8 cellular contexts compared by ENCODE assay signal in the genomic region with DNA sequence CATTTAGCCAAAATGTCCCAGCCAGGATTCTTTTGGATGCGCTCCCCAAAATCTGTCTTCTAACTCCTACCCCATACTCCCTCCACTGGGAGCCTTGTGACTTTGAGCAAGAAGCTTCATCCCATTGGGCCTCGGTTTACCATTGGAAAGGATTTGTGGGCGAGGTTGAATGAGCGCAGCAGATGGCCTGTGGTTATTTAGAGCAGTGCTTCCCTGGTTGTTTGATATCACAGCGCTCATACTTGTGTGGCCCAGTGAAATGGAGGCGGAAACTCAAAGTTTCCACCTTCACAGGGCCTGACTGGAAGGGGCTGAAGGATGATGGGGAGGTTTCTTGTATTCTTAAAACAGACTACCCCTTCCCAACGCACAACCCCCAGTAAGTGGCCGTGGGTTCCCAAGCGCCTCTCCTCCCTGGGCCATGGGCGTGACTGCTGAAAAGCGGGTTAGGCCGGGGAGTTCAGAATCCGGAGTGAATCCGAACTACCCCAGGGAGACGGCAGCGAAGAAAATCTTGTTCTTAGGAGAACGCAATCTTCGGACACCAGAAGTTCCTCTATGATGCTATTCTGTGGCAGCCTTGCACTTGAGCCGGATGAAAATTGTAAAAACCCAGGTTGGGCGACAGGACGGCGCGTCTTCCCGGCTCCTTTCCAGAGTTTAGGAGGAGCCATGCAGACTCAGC. TPM values are rescaled to one million over a fixed set of nuclear protein-coding genes. Genes with fewer than 3 reads are reported as not detected.
DNase-seq lines count a peak whose midpoint lies in the region; ATAC-seq, FAIRE-seq and TF ChIP-seq lines count a peak whose summit lies in the region.

No MANE protein-coding gene starts in this region.

- ATAC-seq in HG03342 (IDR thresholded peaks at IDR 0.05; ENCODE audit: unreplicated experiment), result no peak
- no peak for ATAC-seq in HG03097 (IDR thresholded peaks at IDR 0.05; ENCODE audit: low FRiP score, unreplicated experiment)

- H3K27ac ChIP-seq in small intestine (ENCODE audit: low read depth in 1 of 2, low read length in 1 of 2), result peak overlapping the region; percentile 86 to 97

- DNase-seq in NCI-H1092 treated with DMSO at 0.1 percent for 48 hours (lab: John Stamatoyannopoulos, UW) (peak; percentile 23), NCI-H1092 (lab: John Stamatoyannopoulos, UW) (no peak), hepatic stellate cell (ENCODE audit: low spot score) (peak; percentile 72), small intestine (peak; percentile 40)
- DNase-seq in activated T-helper 1 cell treated with anti-CD3 and anti-CD28 coated beads, Interleukin-12 subunit alpha, Interleukin-12 subunit beta, Interleukin-2, Interleukin-4 antibody, amounts not matched to agents 30 ng/mL and 10 ng/mL and 1 ng/mL, durations not matched to agents 14 hours and 24 hours and 36 hours (ENCODE audit: low spot score), result no peak

- FAIRE-seq in small intestine (lab: Jason Lieb, UNC), result no peak

- 7 to 8% (median 8%) methylated on average over 24 of the region's 24 CpGs for WGBS in small intestine, 3 donors

- H3K9me3 Mint-ChIP-seq in activated T-helper 1 cell treated with anti-CD3 and anti-CD28 coated beads, Interleukin-12 subunit alpha, Interleukin-12 subunit beta, Interleukin-2, Interleukin-4 antibody, amounts not matched to agents 30 ng/mL and 10 ng/mL and 1 ng/mL, durations not matched to agents 14 hours and 24 hours and 36 hours, result no peaks in the 10 kb centered on the region

- H3K27ac Mint-ChIP-seq in activated T-helper 1 cell treated with anti-CD3 and anti-CD28 coated beads, Interleukin-12 subunit alpha, Interleukin-12 subunit beta, Interleukin-2, Interleukin-4 antibody, amounts not matched to agents 30 ng/mL and 10 ng/mL and 1 ng/mL, durations not matched to agents 14 hours and 24 hours and 36 hours, result peak overlapping the region; percentile 100

- H3K9me3 ChIP-seq in small intestine (ENCODE audit: control insufficient read depth, low read depth), result no peaks in the 10 kb centered on the region

- H3K4me3 Mint-ChIP-seq in activated T-helper 1 cell treated with anti-CD3 and anti-CD28 coated beads, Interleukin-12 subunit alpha, Interleukin-12 subunit beta, Interleukin-2, Interleukin-4 antibody, amounts not matched to agents 30 ng/mL and 10 ng/mL and 1 ng/mL, durations not matched to agents 14 hours and 24 hours and 36 hours, result peak overlapping the region; percentile 97

- no peak for TF ChIP-seq RAD21 in Ishikawa (IDR thresholded peaks at IDR 0.05; ENCODE audit: low read depth)

- peak overlapping the region; percentile 69 to 96 for H3K4me3 ChIP-seq in small intestine (ENCODE audit: low read depth in 1 of 2, low read length in 2 of 2)

- intact Hi-C loops in activated T-helper 1 cell treated with anti-CD3 and anti-CD28 coated beads, Interleukin-12 subunit alpha, Interleukin-12 subunit beta, Interleukin-2, Interleukin-4 antibody, amounts not matched to agents 30 ng/mL and 10 ng/mL and 1 ng/mL, durations not matched to agents 14 hours and 24 hours and 36 hours (cut with micrococcal nuclease), result no loop called here

- no peaks in the 10 kb centered on the region for H3K4me1 ChIP-seq in small intestine (ENCODE audit: control insufficient read depth in 2 of 2, insufficient read depth in 1 of 2, low read depth in 1 of 2, low read length in 1 of 2)

- H3K36me3 Mint-ChIP-seq in activated T-helper 1 cell treated with anti-CD3 and anti-CD28 coated beads, Interleukin-12 subunit alpha, Interleukin-12 subunit beta, Interleukin-2, Interleukin-4 antibody, amounts not matched to agents 30 ng/mL and 10 ng/mL and 1 ng/mL, durations not matched to agents 14 hours and 24 hours and 36 hours (ENCODE audit: low read depth), result peaks cover 52% of the 10 kb centered on the region

- peaks cover 2% of the 10 kb centered on the region for H3K27me3 Mint-ChIP-seq in activated T-helper 1 cell treated with anti-CD3 and anti-CD28 coated beads, Interleukin-12 subunit alpha, Interleukin-12 subunit beta, Interleukin-2, Interleukin-4 antibody, amounts not matched to agents 30 ng/mL and 10 ng/mL and 1 ng/mL, durations not matched to agents 14 hours and 24 hours and 36 hours (ENCODE audit: insufficient read depth)

- no peaks in the 10 kb centered on the region for H3K27me3 ChIP-seq in small intestine (ENCODE audit: control insufficient read depth in 2 of 2, insufficient read depth in 2 of 2, low read length in 2 of 2)

- TF ChIP-seq EP300 in Ishikawa (IDR thresholded peaks at IDR 0.05; ENCODE audit: borderline replicate concordance), result peak; percentile 22; the same call in 1 of the 2 replicates

- peaks cover 9 to 19% of the 10 kb centered on the region in 2 donors for H3K36me3 ChIP-seq in small intestine (ENCODE audit: control insufficient read depth in 2 of 2, insufficient read depth in 2 of 2, low read length in 2 of 2)

- H3K4me1 Mint-ChIP-seq in activated T-helper 1 cell treated with anti-CD3 and anti-CD28 coated beads, Interleukin-12 subunit alpha, Interleukin-12 subunit beta, Interleukin-2, Interleukin-4 antibody, amounts not matched to agents 30 ng/mL and 10 ng/mL and 1 ng/mL, durations not matched to agents 14 hours and 24 hours and 36 hours (ENCODE audit: low read depth), result peaks cover 55% of the 10 kb centered on the region

TF ChIP-seq in Ishikawa, 13 proteins besides CTCF, POLR2A, EP300 and RAD21:
- TF ChIP-seq NFIC (IDR thresholded peaks at IDR 0.05) (no peak), TAF1 (IDR thresholded peaks at IDR 0.05; ENCODE audit: low read depth) (0 out of 2 replicates have a peak, but pooled peaks have one; percentile 47), EGR1 (IDR thresholded peaks at IDR 0.05) (no peak), YY1 (IDR thresholded peaks at IDR 0.05; ENCODE audit: low read depth) (no peak)
- TF ChIP-seq, protein P1, sequence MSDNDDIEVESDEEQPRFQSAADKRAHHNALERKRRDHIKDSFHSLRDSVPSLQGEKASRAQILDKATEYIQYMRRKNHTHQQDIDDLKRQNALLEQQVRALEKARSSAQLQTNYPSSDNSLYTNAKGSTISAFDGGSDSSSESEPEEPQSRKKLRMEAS (IDR thresholded peaks at IDR 0.05), result no peak

RNA-seq across cellular contexts. Expression of gene ATF4, which starts 1.2 kb away (rescaled TPM):
- 387 and 390 TPM in 2 replicates for total RNA-seq in activated T-helper 1 cell treated with anti-CD3 and anti-CD28 coated beads, Interleukin-12 subunit alpha, Interleukin-12 subunit beta, Interleukin-2, Interleukin-4 antibody, amounts not matched to agents 30 ng/mL and 10 ng/mL and 1 ng/mL, durations not matched to agents 14 hours and 24 hours and 36 hours
- polyA plus RNA-seq in small intestine, result 100 to 1,000 TPM; 471 to 709 (median 539) TPM

RNA-seq across cellular contexts. Expression of gene RPS19BP1, which starts 13.4 kb away (rescaled TPM):
- total RNA-seq in activated T-helper 1 cell treated with anti-CD3 and anti-CD28 coated beads, Interleukin-12 subunit alpha, Interleukin-12 subunit beta, Interleukin-2, Interleukin-4 antibody, amounts not matched to agents 30 ng/mL and 10 ng/mL and 1 ng/mL, durations not matched to agents 14 hours and 24 hours and 36 hours, result 98.7 and 101 TPM in 2 replicates
- polyA plus RNA-seq in small intestine, result 100 to 1,000 TPM; 179 to 186 (median 183) TPM

RNA-seq across cellular contexts. Expression of gene MIEF1, which starts 17.0 kb away (rescaled TPM):
- total RNA-seq in activated T-helper 1 cell treated with anti-CD3 and anti-CD28 coated beads, Interleukin-12 subunit alpha, Interleukin-12 subunit beta, Interleukin-2, Interleukin-4 antibody, amounts not matched to agents 30 ng/mL and 10 ng/mL and 1 ng/mL, durations not matched to agents 14 hours and 24 hours and 36 hours, result 59.4 and 60.2 TPM in 2 replicates
- polyA plus RNA-seq in small intestine, result 10 to 100 TPM; 12.2 to 22.1 (median 15.4) TPM

RNA-seq across cellular contexts. Expression of gene CACNA1I, which starts 51.4 kb away (rescaled TPM):
- total RNA-seq in activated T-helper 1 cell treated with anti-CD3 and anti-CD28 coated beads, Interleukin-12 subunit alpha, Interleukin-12 subunit beta, Interleukin-2, Interleukin-4 antibody, amounts not matched to agents 30 ng/mL and 10 ng/mL and 1 ng/mL, durations not matched to agents 14 hours and 24 hours and 36 hours, result 0.02 and 0.03 TPM in 2 replicates
- under 1 TPM in 2 of 3 donors, not detected in 1; under 0.01 to 0.18 TPM for polyA plus RNA-seq in small intestine

Comparison
In these comparisons a context has a peak if more than half of its experiments do, and no peak if none do; other contexts are left out.
1. DNase-seq: peak in NCI-H1092 treated with DMSO at 0.1 percent for 48 hours (single experiment), hepatic stellate cell (single experiment) and small intestine (single experiment); none in NCI-H1092 (single experiment) and activated T-helper 1 cell treated with anti-CD3 and anti-CD28 coated beads, Interleukin-12 subunit alpha, Interleukin-12 subunit beta, Interleukin-2, Interleukin-4 antibody, amounts not matched to agents 30 ng/mL and 10 ng/mL and 1 ng/mL, durations not matched to agents 14 hours and 24 hours and 36 hours (single experiment).